Comparison of ENCODE assay signal across 19 cellular contexts in genomic region chr7:151185762-151186639, GRCh38. TPM values are rescaled to one million over a fixed set of nuclear protein-coding genes. Genes with fewer than 3 reads are reported as not detected.
"Had no signal": no experiment of that assay in that cellular context is flagged by ENCODE, and none has a peak within 500 bp of the region (broad histone marks: within the 10 kb centered on the region; RNA-seq: fewer than 3 reads in every experiment).

No MANE protein-coding gene starts in this region.

- H3K27me3 ChIP-seq: body of pancreas, transverse colon had no signal

- H3K4me3 Mint-ChIP-seq: activated T-helper 1 cell treated with anti-CD3 and anti-CD28 coated beads, Interleukin-12 subunit alpha, Interleukin-12 subunit beta, Interleukin-2, Interleukin-4 antibody, amounts not matched to agents 30 ng/mL and 10 ng/mL and 1 ng/mL, durations not matched to agents 14 hours and 24 hours and 36 hours; endodermal cell; natural killer cell treated with Interleukin-12 subunit alpha and Interleukin-12 subunit beta and Interleukin-15 and Interleukin-18, amount 100 ng/mL, for 72 hours; stimulated activated naive CD8-positive, alpha-beta T cell treated with anti-CD3 and anti-CD28 coated beads, Interleukin-15, Interleukin-2, amounts not matched to agents 100 ng/mL and 50 ng/mL, for 24 hours had no signal

- H3K4me3 ChIP-seq: body of pancreas, dorsolateral prefrontal cortex, lower lobe of right lung, transverse colon had no signal

- H3K27ac Mint-ChIP-seq: activated T-helper 1 cell treated with anti-CD3 and anti-CD28 coated beads, Interleukin-12 subunit alpha, Interleukin-12 subunit beta, Interleukin-2, Interleukin-4 antibody, amounts not matched to agents 30 ng/mL and 10 ng/mL and 1 ng/mL, durations not matched to agents 14 hours and 24 hours and 36 hours; endodermal cell; natural killer cell treated with Interleukin-12 subunit alpha and Interleukin-12 subunit beta and Interleukin-15 and Interleukin-18, amount 100 ng/mL, for 72 hours; stimulated activated naive CD8-positive, alpha-beta T cell treated with anti-CD3 and anti-CD28 coated beads, Interleukin-15, Interleukin-2, amounts not matched to agents 100 ng/mL and 50 ng/mL, for 24 hours had no signal

- H3K36me3 Mint-ChIP-seq: natural killer cell treated with Interleukin-12 subunit alpha and Interleukin-12 subunit beta and Interleukin-15 and Interleukin-18, amount 100 ng/mL, for 72 hours had no signal

- H3K9me3 Mint-ChIP-seq: activated T-helper 1 cell treated with anti-CD3 and anti-CD28 coated beads, Interleukin-12 subunit alpha, Interleukin-12 subunit beta, Interleukin-2, Interleukin-4 antibody, amounts not matched to agents 30 ng/mL and 10 ng/mL and 1 ng/mL, durations not matched to agents 14 hours and 24 hours and 36 hours; endodermal cell; natural killer cell treated with Interleukin-12 subunit alpha and Interleukin-12 subunit beta and Interleukin-15 and Interleukin-18, amount 100 ng/mL, for 72 hours; stimulated activated naive CD8-positive, alpha-beta T cell treated with anti-CD3 and anti-CD28 coated beads, Interleukin-15, Interleukin-2, amounts not matched to agents 100 ng/mL and 50 ng/mL, for 24 hours had no signal

- H3K36me3 ChIP-seq: lower lobe of right lung, transverse colon had no signal

- H3K4me1 Mint-ChIP-seq: endodermal cell had no signal

- DNase-seq: activated CD4-positive, alpha-beta T cell treated with anti-CD3 and anti-CD28 coated beads, Interleukin-2, amount 50 U/mL, for 4 hours; activated naive CD4-positive, alpha-beta T cell; body of pancreas; central memory CD4-positive, alpha-beta T cell; endodermal cell; foreskin fibroblast; kidney glomerular epithelial cell; lower lobe of right lung; SW 1271; transverse colon had no signal

- H3K9me3 ChIP-seq: body of pancreas, lower lobe of right lung, transverse colon had no signal

- H3K27ac ChIP-seq: body of pancreas, dorsolateral prefrontal cortex, epithelial cell of prostate, lower lobe of right lung, parathyroid adenoma, transverse colon had no signal

- ATAC-seq: body of pancreas; natural killer cell treated with Interleukin-12 subunit alpha and Interleukin-12 subunit beta and Interleukin-15 and Interleukin-18, amount 100 ng/mL, for 72 hours had no signal

- H3K4me1 ChIP-seq: body of pancreas, lower lobe of right lung, parathyroid adenoma, transverse colon had no signal

RNA-seq across cellular contexts. Expression of gene ASB10, which starts 1.0 kb away (rescaled TPM):
- total RNA-seq: activated CD8-positive, alpha-beta memory T cell treated with anti-CD3 and anti-CD28 coated beads for 36 hours; activated T-helper 1 cell treated with anti-CD3 and anti-CD28 coated beads, Interleukin-12 subunit alpha, Interleukin-12 subunit beta, Interleukin-2, Interleukin-4 antibody, amounts not matched to agents 30 ng/mL and 10 ng/mL and 1 ng/mL, durations not matched to agents 14 hours and 24 hours and 36 hours; body of pancreas; endodermal cell; lower lobe of right lung; natural killer cell treated with Interleukin-12 subunit alpha and Interleukin-12 subunit beta and Interleukin-15 and Interleukin-18, amount 100 ng/mL, for 72 hours; renal cortical epithelial cell; T-helper 2 cell treated with Interferon-gamma antibody and Interleukin-4, amounts not matched to agents 100 ng/mL and 5 ng/mL, for 36 hours; transverse colon had no signal

RNA-seq across cellular contexts. Expression of gene GBX1, which starts 18.5 kb away (rescaled TPM):
- total RNA-seq: activated CD8-positive, alpha-beta memory T cell treated with anti-CD3 and anti-CD28 coated beads for 36 hours; activated T-helper 1 cell treated with anti-CD3 and anti-CD28 coated beads, Interleukin-12 subunit alpha, Interleukin-12 subunit beta, Interleukin-2, Interleukin-4 antibody, amounts not matched to agents 30 ng/mL and 10 ng/mL and 1 ng/mL, durations not matched to agents 14 hours and 24 hours and 36 hours; body of pancreas; endodermal cell; lower lobe of right lung; natural killer cell treated with Interleukin-12 subunit alpha and Interleukin-12 subunit beta and Interleukin-15 and Interleukin-18, amount 100 ng/mL, for 72 hours; renal cortical epithelial cell; T-helper 2 cell treated with Interferon-gamma antibody and Interleukin-4, amounts not matched to agents 100 ng/mL and 5 ng/mL, for 36 hours; transverse colon had no signal

RNA-seq across cellular contexts. Expression of gene H2BK1, which starts 24.3 kb away (rescaled TPM):
- total RNA-seq: activated CD8-positive, alpha-beta memory T cell treated with anti-CD3 and anti-CD28 coated beads for 36 hours; activated T-helper 1 cell treated with anti-CD3 and anti-CD28 coated beads, Interleukin-12 subunit alpha, Interleukin-12 subunit beta, Interleukin-2, Interleukin-4 antibody, amounts not matched to agents 30 ng/mL and 10 ng/mL and 1 ng/mL, durations not matched to agents 14 hours and 24 hours and 36 hours; body of pancreas; endodermal cell; lower lobe of right lung; natural killer cell treated with Interleukin-12 subunit alpha and Interleukin-12 subunit beta and Interleukin-15 and Interleukin-18, amount 100 ng/mL, for 72 hours; renal cortical epithelial cell; transverse colon had no signal
